In genomic region chr1:20483833-20484525, GRCh38 we compare ENCODE assay signal across 8 cellular contexts. TPM values are rescaled to one million over a fixed set of nuclear protein-coding genes. Genes with fewer than 3 reads are reported as not detected.
DNase-seq lines count a peak whose midpoint lies in the region; ATAC-seq, FAIRE-seq and TF ChIP-seq lines count a peak whose summit lies in the region.

No MANE protein-coding gene starts in this region.

- peaks cover 83% of the 10 kb centered on the region for H3K27me3 Mint-ChIP-seq in activated CD8-positive, alpha-beta memory T cell treated with anti-CD3 and anti-CD28 coated beads, Interleukin-2, amount 10 ng/mL, durations not matched to agents 7 days and 5 days

- peaks cover 2% of the 10 kb centered on the region for H3K79me2 ChIP-seq in parathyroid adenoma

- WGBS in heart right ventricle, 2 donors: 1% methylated on average over 59 of the region's 59 CpGs

- H3K4me1 ChIP-seq in heart right ventricle (peaks cover 3 to 35% (median 17%) of the 10 kb centered on the region in 9 donors), parathyroid adenoma (peaks cover 3% of the 10 kb centered on the region)

- TF ChIP-seq CTCF in heart right ventricle (IDR thresholded peaks at IDR 0.05) (peak in 3 of 9 donors; percentile 28 to 36 (median 33)), parathyroid adenoma (IDR thresholded peaks at IDR 0.05) (peak; percentile 21)

- H3K4me2 ChIP-seq in parathyroid adenoma (ENCODE audit: low read length): peak overlapping the region; percentile 92

- H3K9me3 Mint-ChIP-seq in activated CD8-positive, alpha-beta memory T cell treated with anti-CD3 and anti-CD28 coated beads, Interleukin-2, amount 10 ng/mL, durations not matched to agents 7 days and 5 days (ENCODE audit: low read depth): no peaks in the 10 kb centered on the region

- H3K4me3 ChIP-seq in heart right ventricle (peak overlapping the region; percentile 27 to 71 (median 63)), parathyroid adenoma (ENCODE audit: low read depth, low read length) (peak overlapping the region; percentile 83)

- intact Hi-C loops in heart right ventricle (cut with DNase I): loop anchor here in 1 of 10 donors (10.0 kb wide), 1 partner anchor 119 kb away; no protein-coding TSS in a partner anchor

- H3K27me3 ChIP-seq in heart right ventricle (peaks cover 15 to 94% (median 79%) of the 10 kb centered on the region in 7 donors), parathyroid adenoma (ENCODE audit: control insufficient read depth, insufficient read depth, low read length) (no peaks in the 10 kb centered on the region)

- no peaks in the 10 kb centered on the region for H3K9me3 ChIP-seq in heart right ventricle
- no peaks in the 10 kb centered on the region for H3K9me3 ChIP-seq in parathyroid adenoma (ENCODE audit: control insufficient read depth, low read length)

- H3K36me3 Mint-ChIP-seq in activated CD8-positive, alpha-beta memory T cell treated with anti-CD3 and anti-CD28 coated beads, Interleukin-2, amount 10 ng/mL, durations not matched to agents 7 days and 5 days: no peaks in the 10 kb centered on the region

- H3K27ac ChIP-seq in heart right ventricle (peak overlapping the region in 7 of 10 donors; percentile 43 to 86 (median 62)), parathyroid adenoma (peak overlapping the region; percentile 88)

- H3K36me3 ChIP-seq in heart right ventricle: no peaks in the 10 kb centered on the region
- H3K36me3 ChIP-seq in parathyroid adenoma (ENCODE audit: control insufficient read depth, insufficient read depth, low read length): no peaks in the 10 kb centered on the region

- peak overlapping the region; percentile 32 for H3K27ac Mint-ChIP-seq in activated CD8-positive, alpha-beta memory T cell treated with anti-CD3 and anti-CD28 coated beads, Interleukin-2, amount 10 ng/mL, durations not matched to agents 7 days and 5 days

- DNase-seq in activated effector memory CD4-positive, alpha-beta T cell treated with anti-CD3 and anti-CD28 coated beads, Interleukin-2, amount 50 U/mL, for 16 hours: peak; percentile 57
- DNase-seq in activated effector memory CD4-positive, alpha-beta T cell treated with Interleukin-2 at 50 U/mL for 16 hours: no peak
- DNase-seq in activated CD8-positive, alpha-beta memory T cell treated with anti-CD3 and anti-CD28 coated beads, Interleukin-2, amount 10 ng/mL, durations not matched to agents 7 days and 5 days: no peak
- peak in 1 of 2 donors; percentile 25 for DNase-seq in heart right ventricle
- DNase-seq in GM12892 (ENCODE audit: insufficient read length): no peak

- CTCF ChIA-PET in activated CD8-positive, alpha-beta memory T cell treated with anti-CD3 and anti-CD28 coated beads, Interleukin-2, amount 10 ng/mL, durations not matched to agents 7 days and 5 days (lab: Charles Lee): interaction anchor here (0.6 to 1.4 kb wide), 5 partner anchors 19 to 1878 kb away, joined by 3 to 4 read pairs (median 3); no protein-coding TSS in a partner anchor

- peak overlapping the region; percentile 53 for H2AFZ ChIP-seq in parathyroid adenoma

- H3K4me3 Mint-ChIP-seq in activated CD8-positive, alpha-beta memory T cell treated with anti-CD3 and anti-CD28 coated beads, Interleukin-2, amount 10 ng/mL, durations not matched to agents 7 days and 5 days: peak overlapping the region; percentile 50

- peak overlapping the region; percentile 72 for H3K9ac ChIP-seq in parathyroid adenoma

- H3K4me1 Mint-ChIP-seq in activated CD8-positive, alpha-beta memory T cell treated with anti-CD3 and anti-CD28 coated beads, Interleukin-2, amount 10 ng/mL, durations not matched to agents 7 days and 5 days: peaks cover 10% of the 10 kb centered on the region

- ATAC-seq in activated CD8-positive, alpha-beta memory T cell treated with anti-CD3 and anti-CD28 coated beads, Interleukin-2, amount 10 ng/mL, durations not matched to agents 7 days and 5 days: no peak
- ATAC-seq in heart right ventricle (peak in 5 of 8 donors; percentile 6 to 43 (median 17)), GM19452 (IDR thresholded peaks at IDR 0.05; ENCODE audit: unreplicated experiment) (no peak), HG03442 (IDR thresholded peaks at IDR 0.05; ENCODE audit: unreplicated experiment) (no peak)

- FAIRE-seq in GM12892 (lab: Jason Lieb, UNC): no peak

- no peak for TF ChIP-seq POLR2A in GM12892 (IDR thresholded peaks at IDR 0.05; ENCODE audit: low read depth, low read length)

RNA-seq across cellular contexts. Expression of gene CAMK2N1, which starts 2.0 kb away (rescaled TPM):
- under 1 TPM; 0.47 to 0.82 TPM for total RNA-seq in activated CD8-positive, alpha-beta memory T cell treated with anti-CD3 and anti-CD28 coated beads, Interleukin-2, amount 10 ng/mL, durations not matched to agents 7 days and 5 days
- total RNA-seq in heart right ventricle: 10 to 100 TPM in 4 of 10 donors, 1 to 10 TPM in 6; 4.0 to 12.9 (median 8.5) TPM
- 10 to 100 TPM in 1 of 2 donors, 1 to 10 TPM in 1; 4.7 to 10.6 TPM for polyA plus RNA-seq in heart right ventricle
- polyA plus RNA-seq in GM12892 (2012; ENCODE audit: missing spikeins): not detected

RNA-seq across cellular contexts. Expression of gene MUL1, which starts 24.0 kb away (rescaled TPM):
- total RNA-seq in activated CD8-positive, alpha-beta memory T cell treated with anti-CD3 and anti-CD28 coated beads, Interleukin-2, amount 10 ng/mL, durations not matched to agents 7 days and 5 days: 10 to 100 TPM; 14.9 to 19.5 TPM
- total RNA-seq in heart right ventricle: 10 to 100 TPM; 33.7 to 60.3 (median 43.2) TPM
- polyA plus RNA-seq in heart right ventricle: 10 to 100 TPM in 1 of 2 donors, 1 to 10 TPM in 1; 7.6 to 36.4 TPM
- polyA plus RNA-seq in GM12892 (2012; ENCODE audit: missing spikeins): 9.3 TPM

Comparison
In these comparisons a context has a peak if more than half of its experiments do, and no peak if none do; other contexts are left out.
1. ATAC-seq: peak in heart right ventricle (5 of 8); none in activated CD8-positive, alpha-beta memory T cell treated with anti-CD3 and anti-CD28 coated beads, Interleukin-2, amount 10 ng/mL, durations not matched to agents 7 days and 5 days (single experiment), GM19452 (single experiment) and HG03442 (single experiment).